ENCODE assay signal across 15 cellular contexts in genomic region chr21:44038063-44038462, GRCh38.
"Had no signal": no experiment of that assay in that cellular context is flagged by ENCODE, and none has a peak within 500 bp of the region (broad histone marks: within the 10 kb centered on the region; RNA-seq: fewer than 3 reads in every experiment).

No MANE protein-coding gene starts in this region.

- FAIRE-seq: urothelium cell line had no signal

- H3K4me1 Mint-ChIP-seq: neural crest cell had no signal

- H3K4me3 ChIP-seq: ascending aorta, breast epithelium, gastrocnemius medialis, ovary, thyroid gland had no signal

- H3K27me3 ChIP-seq: ascending aorta, breast epithelium, gastrocnemius medialis, ovary, thyroid gland had no signal

- ATAC-seq: gastrocnemius medialis, sciatic nerve had no signal

- H3K9me3 Mint-ChIP-seq: activated CD4-positive, alpha-beta T cell treated with anti-CD3 and anti-CD28 coated beads, Interleukin-2, amount 10 ng/mL, durations not matched to agents 7 days and 5 days; neural crest cell; T-helper 2 cell treated with Interferon-gamma antibody and Interleukin-4, amounts not matched to agents 5 μg/mL and 100 μg/mL, for 36 hours had no signal

- DNase-seq: activated CD4-positive, alpha-beta T cell treated with anti-CD3 and anti-CD28 coated beads, Interleukin-2, amount 10 ng/mL, durations not matched to agents 7 days and 5 days; activated CD4-positive, CD25-positive, alpha-beta regulatory T cell; activated effector memory CD4-positive, alpha-beta T cell treated with anti-CD3 and anti-CD28 coated beads, Interleukin-2, amount 50 U/mL, for 16 hours; erythroblast; gastrocnemius medialis; mammary epithelial cell; ovary; SW 1271; thyroid gland had no signal

- H3K9me3 ChIP-seq: ascending aorta, breast epithelium, gastrocnemius medialis, ovary, thyroid gland had no signal

- H3K27me3 Mint-ChIP-seq: activated CD4-positive, alpha-beta T cell treated with anti-CD3 and anti-CD28 coated beads, Interleukin-2, amount 10 ng/mL, durations not matched to agents 7 days and 5 days had no signal

- H3K27ac ChIP-seq: ascending aorta, breast epithelium, gastrocnemius medialis, ovary, thyroid gland had no signal

- H3K27ac Mint-ChIP-seq: T-helper 2 cell treated with Interferon-gamma antibody and Interleukin-4, amounts not matched to agents 5 μg/mL and 100 μg/mL, for 36 hours had no signal

- H3K4me3 Mint-ChIP-seq: activated CD4-positive, alpha-beta T cell treated with anti-CD3 and anti-CD28 coated beads, Interleukin-2, amount 10 ng/mL, durations not matched to agents 7 days and 5 days; neural crest cell; T-helper 2 cell treated with Interferon-gamma antibody and Interleukin-4, amounts not matched to agents 5 μg/mL and 100 μg/mL, for 36 hours had no signal

- H3K4me1 ChIP-seq: ascending aorta, breast epithelium, gastrocnemius medialis, thyroid gland had no signal

- H3K36me3 ChIP-seq: ovary had no signal
